In genomic region chr12:76568888-76569551, GRCh38 we compare ENCODE assay signal across 18 cellular contexts.
"Had no signal": no experiment of that assay in that cellular context is flagged by ENCODE, and none has a peak within 500 bp of the region (broad histone marks: within the 10 kb centered on the region; RNA-seq: fewer than 3 reads in every experiment).

No MANE protein-coding gene starts in this region.

- ATAC-seq: activated T-cell treated with anti-CD3 and anti-CD28 coated beads, Interleukin-2, amount 50 U/mL, for 72 hours had no signal

- FAIRE-seq: RCC 7860 had no signal

- H3K4me3 ChIP-seq: cardiac muscle cell had no signal

- H3K36me3 ChIP-seq: brain microvascular endothelial cell, cardiac muscle cell had no signal

- DNase-seq: activated CD4-positive, CD25-positive, alpha-beta regulatory T cell; activated CD8-positive, alpha-beta memory T cell treated with anti-CD3 and anti-CD28 coated beads, Interleukin-2, amount 50 U/mL, for 4 hours; activated CD8-positive, alpha-beta T cell treated with anti-CD3 and anti-CD28 coated beads for 36 hours; activated gamma-delta T cell treated with Interleukin-2 at 50 U/mL for 16 hours; activated naive CD4-positive, alpha-beta T cell treated with anti-CD3 and anti-CD28 coated beads, Interleukin-2, amount 10 ng/mL, durations not matched to agents 7 days and 5 days; activated naive CD8-positive, alpha-beta T cell treated with anti-CD3 and anti-CD28 coated beads for 36 hours; activated T-cell treated with anti-CD3 and anti-CD28 coated beads, Interleukin-2, amount 50 U/mL, for 72 hours; brain microvascular endothelial cell; cerebellar nuclear complex; NCI-H1048; NCI-H146; NCI-H2081; NCI-H510A treated with DMSO at 0.1 percent for 48 hours; NCI-H69; NK-92 treated with Interleukin-12 subunit alpha and Interleukin-12 subunit beta, amount 100 ng/mL, for 24 hours; SHP77 had no signal

- H3K27me3 ChIP-seq: brain microvascular endothelial cell, cardiac muscle cell had no signal

- H3K27ac ChIP-seq: brain microvascular endothelial cell, cardiac muscle cell had no signal
